Comparison of ENCODE assay signal across 25 cellular contexts in the genomic region with DNA sequence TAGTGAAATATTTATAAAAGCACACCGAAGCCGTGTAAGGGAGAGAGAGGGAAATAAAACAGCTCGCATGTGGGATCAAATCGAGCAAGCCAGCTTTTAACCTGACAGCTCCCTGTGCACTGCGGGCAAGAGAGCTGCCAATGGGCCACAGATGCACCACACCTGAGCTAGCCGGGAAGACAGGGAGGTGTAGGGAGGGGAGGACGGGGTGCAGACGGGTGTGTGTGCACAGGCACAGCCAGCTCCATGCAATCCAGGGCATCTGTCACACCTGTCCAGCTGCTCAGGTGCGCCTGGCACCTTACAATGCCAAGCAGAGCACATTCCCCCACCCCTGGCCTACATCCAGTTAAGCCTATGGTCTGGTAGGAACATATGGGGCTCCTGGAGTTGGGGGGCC.
DNase-seq lines count a peak whose midpoint lies in the region; ATAC-seq and TF ChIP-seq lines count a peak whose summit lies in the region.
"Had no signal": no experiment of that assay in that cellular context is flagged by ENCODE, and none has a peak within 500 bp of the region (broad histone marks: within the 10 kb centered on the region; RNA-seq: fewer than 3 reads in every experiment).

No MANE protein-coding gene starts in this region.

- H3K36me3 Mint-ChIP-seq in CD4-positive, alpha-beta T cell (ENCODE audit: low read depth), result no peaks in the 10 kb centered on the region
- H3K36me3 Mint-ChIP-seq: CD4-positive, CD25-positive, alpha-beta regulatory T cell had no signal

- no peak for TF ChIP-seq CTCF in CD4-positive, alpha-beta T cell (IDR thresholded peaks at IDR 0.05)
- TF ChIP-seq CTCF in spleen (IDR thresholded peaks at IDR 0.05 in 8 of 11, conservative IDR thresholded peaks at IDR 0.05 in 3 of 11) (no peak), A673 (conservative IDR thresholded peaks at IDR 0.05; ENCODE audit: low read depth, low read length) (no peak)

- no peaks in the 10 kb centered on the region for H3K27me3 Mint-ChIP-seq in CD4-positive, alpha-beta T cell

- no peak for TF ChIP-seq POLR2A in spleen (IDR thresholded peaks at IDR 0.05)

- 85 to 95% (median 91%) methylated on average over 9 of the region's 9 CpGs for WGBS in spleen, 5 donors

- H3K27ac Mint-ChIP-seq in CD4-positive, alpha-beta T cell, result peak overlapping the region; percentile 80
- H3K27ac Mint-ChIP-seq: HFFc6 had no signal

- intact Hi-C loops in CD4-positive, alpha-beta T cell (cut with DNase I, micrococcal nuclease), result loop anchor here in 1 of 2 experiments (2.0 to 10.0 kb wide), 2 partner anchors 17 to 411 kb away; partner anchors contain the start of gene ZNF423
- intact Hi-C loops in spleen (cut with DNase I; ENCODE audit: low total_unique reads) (no loop called here), A673 (cut with micrococcal nuclease; ENCODE audit: unreplicated experiment) (no loop called here)

- DNase-seq in NCI-H1417 (lab: John Stamatoyannopoulos, UW) (peak in 2 of 3 experiments; percentile 29 to 42), NCI-H1417 treated with DMSO at 0.1 percent for 48 hours (lab: John Stamatoyannopoulos, UW) (no peak), NCI-H69 (lab: John Stamatoyannopoulos, UW) (peak; percentile 92), spleen (peak; percentile 65), NCI-H82 treated with DMSO at 0.1 percent for 48 hours (lab: John Stamatoyannopoulos, UW; ENCODE audit: unreplicated experiment) (no peak), A673 (ENCODE audit: low spot score) (no peak)
- DNase-seq in CD4-positive, alpha-beta T cell, result no peak
- DNase-seq: ACHN; BE2C; CD4-positive, CD25-positive, alpha-beta regulatory T cell; GM23248; HFFc6; Kasumi-1; NCI-H1105; NCI-H2029; NCI-H2227 treated with DMSO at 0.1 percent for 48 hours; NCI-H526 treated with DMSO at 0.1 percent for 48 hours; NK-92 treated with Interleukin-12 subunit alpha and Interleukin-12 subunit beta, amount 100 ng/mL, for 24 hours; PC-3; SJCRH30 had no signal

- no peak for ATAC-seq in CD4-positive, alpha-beta T cell (ENCODE audit: poor library complexity)
- ATAC-seq: K562, PC-3, Right ventricle myocardium inferior, SK-N-SH treated with all-trans-retinoic acid at 6 μM for 48 hours had no signal

- no TSS peak for BruUV-seq in A673 (replicated peaks; lab: Mats Ljungman, UMichigan)

- no peaks in the 10 kb centered on the region for H3K9me3 ChIP-seq in CD4-positive, alpha-beta T cell (ENCODE audit: control insufficient read depth, low read length)
- H3K9me3 ChIP-seq in spleen, result no peaks in the 10 kb centered on the region
- H3K9me3 ChIP-seq in A673 (ENCODE audit: low read depth, low read length, poor library complexity, severe bottlenecking), result no peaks in the 10 kb centered on the region
- H3K9me3 ChIP-seq: BE2C, HAP-1, SJCRH30 had no signal

- H3K27ac ChIP-seq in CD4-positive, alpha-beta T cell (ENCODE audit: low read depth, low read length), result no peak overlapping the region
- H3K27ac ChIP-seq in spleen (no peak overlapping the region), A673 (ENCODE audit: low read depth, low read length, poor library complexity, severe bottlenecking) (no peak overlapping the region)
- H3K27ac ChIP-seq: 22Rv1, GM23248, SJCRH30 had no signal

- H3K4me3 ChIP-seq in spleen (no peak overlapping the region), A673 (ENCODE audit: low read depth, low read length, poor library complexity, severe bottlenecking) (no peak overlapping the region)
- H3K4me3 ChIP-seq: GM23248, HAP-1, K562, SJCRH30 had no signal

- CTCF ChIA-PET in CD4-positive, alpha-beta T cell (lab: Charles Lee), result no interaction called here
- CTCF ChIA-PET in A673 (lab: Charles Lee), result no interaction called here

- H3K4me1 ChIP-seq in spleen (peaks cover 0 to 40% (median 22%) of the 10 kb centered on the region in 6 donors), A673 (ENCODE audit: insufficient read depth, low read length, poor library complexity, severe bottlenecking) (no peaks in the 10 kb centered on the region)
- H3K4me1 ChIP-seq: BE2C, SJCRH30 had no signal

- H3K36me3 ChIP-seq in spleen (no peaks in the 10 kb centered on the region), A673 (ENCODE audit: insufficient read depth, low read length, poor library complexity, severe bottlenecking) (no peaks in the 10 kb centered on the region)
- H3K36me3 ChIP-seq: BE2C, HAP-1, SJCRH30 had no signal

- peaks cover 32% of the 10 kb centered on the region for H3K4me1 Mint-ChIP-seq in CD4-positive, alpha-beta T cell (ENCODE audit: low read depth)

- H3K9me3 Mint-ChIP-seq in CD4-positive, alpha-beta T cell, result no peaks in the 10 kb centered on the region
- H3K9me3 Mint-ChIP-seq: CD4-positive, CD25-positive, alpha-beta regulatory T cell had no signal

- H3K4me3 Mint-ChIP-seq in CD4-positive, alpha-beta T cell, result no peak overlapping the region
- H3K4me3 Mint-ChIP-seq: CD4-positive, CD25-positive, alpha-beta regulatory T cell; HFFc6 had no signal

- POLR2A ChIA-PET in CD4-positive, alpha-beta T cell (lab: Charles Lee), result no interaction called here
- POLR2A ChIA-PET in A673 (lab: Charles Lee; ENCODE audit: low non-redundant PET), result no interaction called here

- no peaks in the 10 kb centered on the region for H3K27me3 ChIP-seq in CD4-positive, alpha-beta T cell (ENCODE audit: control insufficient read depth, insufficient read depth, low read length)
- no peaks in the 10 kb centered on the region for H3K27me3 ChIP-seq in spleen (replicated peaks in 1 of 7)
- peaks cover 13% of the 10 kb centered on the region for H3K27me3 ChIP-seq in A673 (replicated peaks; ENCODE audit: insufficient read depth, low read depth, low read length, poor library complexity)
- H3K27me3 ChIP-seq: BE2C had no signal

Comparison
In these comparisons a context has a peak if more than half of its experiments do, and no peak if none do; other contexts are left out.
1. DNase-seq: peak in NCI-H1417 (2 of 3), NCI-H69 (single experiment) and spleen (single experiment); none in NCI-H1417 treated with DMSO at 0.1 percent for 48 hours (single experiment), CD4-positive, alpha-beta T cell (0 of 10), NCI-H82 treated with DMSO at 0.1 percent for 48 hours (single experiment) and A673 (single experiment).